Comparison of ENCODE assay signal across 11 cellular contexts in genomic region chr19:16144216-16144581, GRCh38. TPM values are rescaled to one million over a fixed set of nuclear protein-coding genes. Genes with fewer than 3 reads are reported as not detected.
DNase-seq lines count a peak whose midpoint lies in the region; ATAC-seq, FAIRE-seq and TF ChIP-seq lines count a peak whose summit lies in the region.
"Had no signal": no experiment of that assay in that cellular context is flagged by ENCODE, and none has a peak within 500 bp of the region (broad histone marks: within the 10 kb centered on the region; RNA-seq: fewer than 3 reads in every experiment).

No MANE protein-coding gene starts in this region.

- H3K27ac ChIP-seq in BLaER1: peak overlapping the region; percentile 89
- no peak overlapping the region for H3K27ac ChIP-seq in adrenal gland
- H3K27ac ChIP-seq: WERI-Rb-1 had no signal

- H3K9me3 ChIP-seq in BLaER1 (no peaks in the 10 kb centered on the region), mucosa of descending colon (no peaks in the 10 kb centered on the region), adrenal gland (replicated peaks in 1 of 3) (no peaks in the 10 kb centered on the region)

- CTCF ChIA-PET in activated CD8-positive, alpha-beta T cell treated with anti-CD3 and anti-CD28 coated beads for 36 hours (lab: Charles Lee): interaction anchor here (0.7 to 4.1 kb wide), 6 partner anchors 23 to 515 kb away, joined by 3 to 19 read pairs (median 4); no protein-coding TSS in a partner anchor

- TF ChIP-seq CTCF in activated CD8-positive, alpha-beta T cell treated with anti-CD3 and anti-CD28 coated beads for 36 hours (IDR thresholded peaks at IDR 0.05): no peak
- TF ChIP-seq CTCF in mucosa of descending colon (IDR thresholded peaks at IDR 0.05): no peak
- no peak for TF ChIP-seq CTCF in adrenal gland (IDR thresholded peaks at IDR 0.05)

- H3K27me3 Mint-ChIP-seq in activated CD8-positive, alpha-beta T cell treated with anti-CD3 and anti-CD28 coated beads for 36 hours: no peaks in the 10 kb centered on the region

- H3K4me2 ChIP-seq in BLaER1: peak overlapping the region; percentile 91

- H3K27ac Mint-ChIP-seq in activated CD8-positive, alpha-beta T cell treated with anti-CD3 and anti-CD28 coated beads for 36 hours: peak overlapping the region; percentile 98

- H4K20me1 ChIP-seq in BLaER1: no peaks in the 10 kb centered on the region

- H3K9ac ChIP-seq in BLaER1: peak overlapping the region; percentile 73

- peaks cover 18% of the 10 kb centered on the region for H3K36me3 Mint-ChIP-seq in activated CD8-positive, alpha-beta T cell treated with anti-CD3 and anti-CD28 coated beads for 36 hours (ENCODE audit: low read depth)

- no peak for DNase-seq in GM19239 (ENCODE audit: insufficient read length, low spot score)
- DNase-seq in activated CD8-positive, alpha-beta T cell treated with anti-CD3 and anti-CD28 coated beads for 36 hours: no peak
- no peak for DNase-seq in mucosa of descending colon
- DNase-seq in SW 1271 (lab: John Stamatoyannopoulos, UW): no peak
- no peak for DNase-seq in adrenal gland
- no peak for DNase-seq in midbrain (lab: John Stamatoyannopoulos, UW)
- DNase-seq in D341Med (ENCODE audit: low spot score): no peak
- DNase-seq: amygdala, NCI-H1930, WERI-Rb-1 had no signal

- TF ChIP-seq POLR2A in adrenal gland (IDR thresholded peaks at IDR 0.05): no peak

- H3K36me3 ChIP-seq in BLaER1 (peaks cover 9% of the 10 kb centered on the region; the same call in 1 of the 2 replicates), mucosa of descending colon (ENCODE audit: low read depth) (no peaks in the 10 kb centered on the region), adrenal gland (replicated peaks in 1 of 2) (no peaks in the 10 kb centered on the region)
- H3K36me3 ChIP-seq: WERI-Rb-1 had no signal

- intact Hi-C loops in activated CD8-positive, alpha-beta T cell treated with anti-CD3 and anti-CD28 coated beads for 36 hours (cut with micrococcal nuclease): no loop called here
- intact Hi-C loops in mucosa of descending colon (cut with DNase I, micrococcal nuclease): no loop called here
- intact Hi-C loops in adrenal gland (cut with DNase I): no loop called here

- H3K27me3 ChIP-seq in BLaER1: no peaks in the 10 kb centered on the region
- H3K27me3 ChIP-seq in adrenal gland: no peaks in the 10 kb centered on the region

- peaks cover 100% of the 10 kb centered on the region for H3K4me1 ChIP-seq in BLaER1
- peaks cover 6% of the 10 kb centered on the region for H3K4me1 ChIP-seq in mucosa of descending colon (ENCODE audit: low read depth)
- no peaks in the 10 kb centered on the region for H3K4me1 ChIP-seq in adrenal gland (replicated peaks in 1 of 2)

- POLR2A ChIA-PET in activated CD8-positive, alpha-beta T cell treated with anti-CD3 and anti-CD28 coated beads for 36 hours (lab: Charles Lee): interaction anchor here (0.8 to 2.6 kb wide), 16 partner anchors 8 to 74 kb away, joined by 3 to 12 read pairs (median 4); partner anchors contain the start of genes AP1M1, FAM32A, RAB8A and TPM4

- WGBS in adrenal gland, 4 donors: 43 to 89% (median 72%) methylated on average over 1 of the region's 1 CpG

- H3K4me1 Mint-ChIP-seq in activated CD8-positive, alpha-beta T cell treated with anti-CD3 and anti-CD28 coated beads for 36 hours (ENCODE audit: low read depth): peaks cover 37% of the 10 kb centered on the region

- peak overlapping the region; percentile 98 for H3K4me3 Mint-ChIP-seq in activated CD8-positive, alpha-beta T cell treated with anti-CD3 and anti-CD28 coated beads for 36 hours

- peak; percentile 9 for ATAC-seq in activated CD8-positive, alpha-beta T cell treated with anti-CD3 and anti-CD28 coated beads for 36 hours
- ATAC-seq in mucosa of descending colon: peak; percentile 23

- no peaks in the 10 kb centered on the region for H3K9me3 Mint-ChIP-seq in activated CD8-positive, alpha-beta T cell treated with anti-CD3 and anti-CD28 coated beads for 36 hours

- H3K4me3 ChIP-seq in BLaER1: peak overlapping the region; percentile 60
- no peak overlapping the region for H3K4me3 ChIP-seq in mucosa of descending colon
- H3K4me3 ChIP-seq in adrenal gland: no peak overlapping the region

- FAIRE-seq in GM19239 (lab: Jason Lieb, UNC): peak; percentile 84

RNA-seq across cellular contexts. Expression of gene HSH2D, which starts 0.7 kb away (rescaled TPM):
- total RNA-seq in activated CD8-positive, alpha-beta T cell treated with anti-CD3 and anti-CD28 coated beads for 36 hours: 10 to 100 TPM; 23.5 to 25.5 TPM
- total RNA-seq in mucosa of descending colon: 10 to 100 TPM in 2 of 3 donors, 1 to 10 TPM in 1; 8.6 to 23.0 (median 21.5) TPM
- total RNA-seq in adrenal gland: 1 to 10 TPM in 1 of 8 donors, under 1 TPM in 6, not detected in 1; 0.21 to 1.4 (median 0.84) TPM
- 1 to 10 TPM; 1.4 to 4.7 (median 1.5) TPM for polyA plus RNA-seq in adrenal gland

RNA-seq across cellular contexts. Expression of gene CIB3, which starts 29.1 kb away (rescaled TPM):
- total RNA-seq in activated CD8-positive, alpha-beta T cell treated with anti-CD3 and anti-CD28 coated beads for 36 hours: not detected
- total RNA-seq in mucosa of descending colon (not detected), adrenal gland (not detected)
- polyA plus RNA-seq in adrenal gland: not detected

RNA-seq across cellular contexts. Expression of gene RAB8A, which starts 32.5 kb away (rescaled TPM):
- total RNA-seq in activated CD8-positive, alpha-beta T cell treated with anti-CD3 and anti-CD28 coated beads for 36 hours: 100 to 1,000 TPM; 123 to 128 TPM
- total RNA-seq in mucosa of descending colon: 100 to 1,000 TPM in 2 of 3 donors, 10 to 100 TPM in 1; 85.5 to 129 (median 119) TPM
- 100 to 1,000 TPM in 1 of 8 donors, 10 to 100 TPM in 7; 52.8 to 118 (median 72.2) TPM for total RNA-seq in adrenal gland
- polyA plus RNA-seq in adrenal gland: 100 to 1,000 TPM in 1 of 3 donors, 10 to 100 TPM in 2; 32.0 to 143 (median 34.8) TPM

RNA-seq across cellular contexts. Expression of gene FAM32A, which starts 41.0 kb away (rescaled TPM):
- total RNA-seq in activated CD8-positive, alpha-beta T cell treated with anti-CD3 and anti-CD28 coated beads for 36 hours: 10 to 100 TPM; 41.7 to 44.7 TPM
- total RNA-seq in mucosa of descending colon (10 to 100 TPM; 77.1 to 88.3 (median 77.8) TPM), adrenal gland (100 to 1,000 TPM in 3 of 8 donors, 10 to 100 TPM in 5; 68.1 to 136 (median 89.8) TPM)
- 100 to 1,000 TPM in 1 of 3 donors, 10 to 100 TPM in 2; 76.4 to 119 (median 77.6) TPM for polyA plus RNA-seq in adrenal gland

RNA-seq across cellular contexts. Expression of gene AP1M1, which starts 53.5 kb away (rescaled TPM):
- 100 to 1,000 TPM in 1 of 2 experiments, 10 to 100 TPM in 1; 99.0 to 108 TPM for total RNA-seq in activated CD8-positive, alpha-beta T cell treated with anti-CD3 and anti-CD28 coated beads for 36 hours
- total RNA-seq in mucosa of descending colon: 10 to 100 TPM; 26.3 to 59.3 (median 33.2) TPM
- total RNA-seq in adrenal gland: 10 to 100 TPM; 68.4 to 99.6 (median 88.7) TPM
- 10 to 100 TPM; 51.6 to 61.8 (median 58.5) TPM for polyA plus RNA-seq in adrenal gland

Comparison
In these comparisons a context has a peak if more than half of its experiments do, and no peak if none do; other contexts are left out.
1. RNA of gene HSH2D, which starts 0.7 kb away (total RNA-seq): 23.5 to 25.5 TPM in activated CD8-positive, alpha-beta T cell treated with anti-CD3 and anti-CD28 coated beads for 36 hours and 8.6 to 23.0 TPM in mucosa of descending colon; 0.21 to 1.4 TPM in adrenal gland; every median in the first group is over 4 times any median in the second.